Comparison of ENCODE assay signal across 8 cellular contexts in the genomic region with DNA sequence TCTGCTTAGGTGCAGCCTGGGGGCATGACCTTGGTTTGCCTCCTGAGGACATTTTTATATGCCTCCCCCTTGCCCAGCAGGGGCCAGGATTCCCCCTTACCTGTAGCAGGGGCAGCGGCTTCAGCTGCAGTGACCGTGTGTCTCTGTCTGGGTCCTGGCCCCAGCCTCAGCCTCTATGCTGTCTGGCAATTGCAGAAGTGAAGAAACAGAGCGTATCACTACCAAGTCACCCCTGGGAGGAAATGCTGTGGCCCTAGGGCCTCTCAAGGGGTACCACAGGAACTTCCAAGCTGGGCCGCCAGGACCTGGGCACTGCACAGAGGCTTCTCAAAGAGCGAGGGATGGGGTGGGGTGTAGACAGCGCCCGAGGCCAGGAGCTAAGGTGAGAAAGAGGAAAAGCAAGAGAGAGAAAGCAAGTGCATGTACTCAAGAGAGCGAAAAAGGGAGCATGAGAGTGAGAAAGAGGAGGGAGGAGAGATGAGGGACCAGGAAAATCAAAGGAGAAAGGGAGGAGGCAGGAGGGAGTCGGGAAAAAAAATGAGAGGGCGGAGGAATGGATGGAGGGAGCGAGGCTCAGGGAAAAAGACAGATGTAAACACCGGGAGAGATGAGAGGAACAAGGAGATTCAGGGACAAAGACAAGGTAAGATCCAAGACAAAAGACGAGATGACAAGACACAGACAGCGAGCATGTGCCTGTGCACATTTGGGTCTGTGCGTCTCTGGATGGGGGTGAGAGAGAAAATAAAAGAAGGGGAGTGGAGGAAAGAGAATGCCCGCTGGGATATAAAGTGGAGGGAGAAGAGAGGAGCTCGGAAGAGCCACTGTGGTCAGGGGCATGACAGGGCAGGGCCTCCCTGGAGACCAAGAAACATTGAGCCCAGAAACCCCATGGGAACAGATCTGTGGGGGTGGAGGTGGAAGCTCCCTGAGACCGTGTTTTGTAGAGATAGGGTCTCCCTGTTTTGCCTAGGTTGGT. TPM values are rescaled to one million over a fixed set of nuclear protein-coding genes. Genes with fewer than 3 reads are reported as not detected.
DNase-seq lines count a peak whose midpoint lies in the region; ATAC-seq and TF ChIP-seq lines count a peak whose summit lies in the region.

TSS of gene PTAFR (minus strand) at position 199 of the 979 bp plus-strand sequence. CDS start 25,669 bp downstream, outside the sequence.

- TF ChIP-seq CTCF in esophagus squamous epithelium (IDR thresholded peaks at IDR 0.05) (no peak), stomach (IDR thresholded peaks at IDR 0.05) (no peak)

- H3K9me3 ChIP-seq in esophagus squamous epithelium, result no peaks in the 10 kb centered on the region
- H3K9me3 ChIP-seq in stomach, result no peaks in the 10 kb centered on the region

- H3K27me3 ChIP-seq in esophagus squamous epithelium, result no peaks in the 10 kb centered on the region
- H3K27me3 ChIP-seq in stomach, result no peaks in the 10 kb centered on the region

- TF ChIP-seq EP300 in stomach (IDR thresholded peaks at IDR 0.05), result no peak

- TF ChIP-seq POLR2A in GM19099 (IDR thresholded peaks at IDR 0.05; ENCODE audit: extremely low read depth, insufficient read length, low read depth), result peak; percentile 63
- peak in 2 of 4 donors; percentile 25 to 57 for TF ChIP-seq POLR2A in esophagus squamous epithelium (IDR thresholded peaks at IDR 0.05)
- no peak for TF ChIP-seq POLR2A in stomach (IDR thresholded peaks at IDR 0.05)

- WGBS in esophagus squamous epithelium, 2 donors, result 73 to 76% methylated on average over 16 to 18 of the region's 18 CpGs
- WGBS in stomach, 5 donors, result 69 to 84% (median 81%) methylated on average over 18 of the region's 18 CpGs

- intact Hi-C loops in esophagus squamous epithelium (cut with DNase I) (no loop called here), stomach (cut with DNase I; ENCODE audit: low total_unique reads) (no loop called here)

- H3K36me3 ChIP-seq in esophagus squamous epithelium (no peaks in the 10 kb centered on the region), stomach (no peaks in the 10 kb centered on the region)

- DNase-seq in MV-4-11 (lab: John Stamatoyannopoulos, UW) (peak; percentile 78), esophagus squamous epithelium (lab: John Stamatoyannopoulos, UW) (no peak), stomach (no peak), HPDE6-E6E7 (ENCODE audit: extremely low spot score) (no peak), cerebellar nuclear complex (lab: John Stamatoyannopoulos, UW) (no peak), NCI-H524 (lab: John Stamatoyannopoulos, UW) (no peak)

- H3K4me1 ChIP-seq in esophagus squamous epithelium (peaks cover 12 to 27% (median 22%) of the 10 kb centered on the region in 3 donors), stomach (peaks cover 20 to 55% (median 30%) of the 10 kb centered on the region in 4 donors)

- H3K27ac ChIP-seq in esophagus squamous epithelium (peak within 1 kb of the TSS in 3 of 4 donors; percentile 48 to 81 (median 57)), stomach (peak within 1 kb of the TSS; percentile 48 to 81 (median 69))

- no peak for ATAC-seq in GM21576 (IDR thresholded peaks at IDR 0.05; ENCODE audit: unreplicated experiment)

- peak within 1 kb of the TSS in 3 of 4 donors; percentile 5 to 40 (median 22) for H3K4me3 ChIP-seq in esophagus squamous epithelium
- peak within 1 kb of the TSS; percentile 2 to 36 (median 24) for H3K4me3 ChIP-seq in stomach

RNA-seq across cellular contexts. Expression of gene PTAFR, which starts in this region (rescaled TPM):
- total RNA-seq in esophagus squamous epithelium (10 to 100 TPM in 1 of 4 donors, 1 to 10 TPM in 3; 2.7 to 12.8 (median 8.9) TPM), stomach (1 to 10 TPM in 3 of 5 donors, under 1 TPM in 1, not detected in 1; 0.45 to 3.5 (median 2.5) TPM)
- 1 to 10 TPM; 1.2 to 1.9 (median 1.7) TPM for polyA plus RNA-seq in stomach
